Comparison of ENCODE assay signal across 10 cellular contexts in the genomic region with DNA sequence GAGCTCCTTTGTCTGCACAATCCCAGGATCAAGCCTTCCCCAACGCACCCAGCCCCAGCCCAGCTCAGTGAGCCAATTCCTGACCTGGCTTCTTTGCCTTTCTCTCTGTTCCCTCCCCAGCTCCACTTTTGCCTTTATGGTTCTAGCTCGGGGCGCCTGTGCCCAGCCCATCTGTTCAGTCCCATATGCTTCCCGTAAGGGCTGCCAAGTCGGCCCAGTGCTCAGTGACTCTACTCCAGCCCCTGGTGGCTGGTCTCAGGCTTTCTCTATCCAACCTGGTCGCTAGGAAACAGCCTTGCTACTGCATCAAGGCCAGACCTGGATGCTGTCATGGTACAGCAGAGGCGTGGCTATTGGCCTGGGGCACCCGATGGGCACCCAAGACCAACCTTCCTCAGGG.
DNase-seq lines count a peak whose midpoint lies in the region; ATAC-seq lines count a peak whose summit lies in the region.
"Had no signal": no experiment of that assay in that cellular context is flagged by ENCODE, and none has a peak within 500 bp of the region (broad histone marks: within the 10 kb centered on the region; RNA-seq: fewer than 3 reads in every experiment).

No MANE protein-coding gene starts in this region.

- CTCF ChIA-PET in activated CD4-positive, alpha-beta T cell treated with anti-CD3 and anti-CD28 coated beads for 36 hours (lab: Charles Lee): interaction anchor here (1.0 to 1.2 kb wide), 3 partner anchors 69 to 206 kb away, joined by 3 to 4 read pairs (median 3); no protein-coding TSS in a partner anchor

- H3K27me3 Mint-ChIP-seq in activated CD4-positive, alpha-beta T cell treated with anti-CD3 and anti-CD28 coated beads for 36 hours: peaks cover 8% of the 10 kb centered on the region

- DNase-seq in cardiac septum (ENCODE audit: low spot score) (peak; percentile 66), left cardiac atrium (no peak), NCI-H82 treated with DMSO at 0.1 percent for 48 hours (lab: John Stamatoyannopoulos, UW; ENCODE audit: unreplicated experiment) (peak; percentile 74), iPS DF 19.7 (ENCODE audit: low read depth, low spot score) (peak; percentile 33), NCI-H187 (lab: John Stamatoyannopoulos, UW) (no peak), amniotic stem cell (lab: John Stamatoyannopoulos, UW) (no peak), epidermal melanocyte (ENCODE audit: insufficient read length, low spot score) (no peak)
- DNase-seq in activated CD4-positive, alpha-beta T cell treated with anti-CD3 and anti-CD28 coated beads for 36 hours: no peak
- DNase-seq: stimulated activated naive CD8-positive, alpha-beta T cell treated with anti-CD3 and anti-CD28 coated beads, Interleukin-15, Interleukin-2, amounts not matched to agents 100 U/mL and 50 U/mL, for 24 hours had no signal

- POLR2A ChIA-PET in activated CD4-positive, alpha-beta T cell treated with anti-CD3 and anti-CD28 coated beads for 36 hours (lab: Charles Lee): no interaction called here

- peaks cover 6% of the 10 kb centered on the region for H3K9me3 Mint-ChIP-seq in activated CD4-positive, alpha-beta T cell treated with anti-CD3 and anti-CD28 coated beads for 36 hours (ENCODE audit: low read depth)

- no peak for ATAC-seq in left cardiac atrium
- no peak for ATAC-seq in activated CD4-positive, alpha-beta T cell treated with anti-CD3 and anti-CD28 coated beads for 36 hours
- ATAC-seq: stimulated activated naive CD8-positive, alpha-beta T cell treated with anti-CD3 and anti-CD28 coated beads, Interleukin-15, Interleukin-2, amounts not matched to agents 100 U/mL and 50 U/mL, for 24 hours had no signal

- H3K36me3 Mint-ChIP-seq in activated CD4-positive, alpha-beta T cell treated with anti-CD3 and anti-CD28 coated beads for 36 hours (ENCODE audit: low read depth): no peaks in the 10 kb centered on the region

- intact Hi-C loops in cardiac septum (cut with DNase I): no loop called here
- intact Hi-C loops in left cardiac atrium (cut with DNase I): loop anchor here in 1 of 2 donors (10.0 kb wide), 1 partner anchor 176 kb away; the partner anchor contains the start of gene DSCAML1
- intact Hi-C loops in activated CD4-positive, alpha-beta T cell treated with anti-CD3 and anti-CD28 coated beads for 36 hours (cut with DNase I, micrococcal nuclease): no loop called here

- H3K4me3 Mint-ChIP-seq in activated CD4-positive, alpha-beta T cell treated with anti-CD3 and anti-CD28 coated beads for 36 hours: no peak overlapping the region
- H3K4me3 Mint-ChIP-seq: activated T-helper 1 cell treated with anti-CD3 and anti-CD28 coated beads, Interleukin-12 subunit alpha, Interleukin-12 subunit beta, Interleukin-2, Interleukin-4 antibody, amounts not matched to agents 30 ng/mL and 10 ng/mL and 1 ng/mL, durations not matched to agents 14 hours and 24 hours and 36 hours had no signal

- H3K27ac Mint-ChIP-seq in activated CD4-positive, alpha-beta T cell treated with anti-CD3 and anti-CD28 coated beads for 36 hours: no peak overlapping the region
- H3K27ac Mint-ChIP-seq: activated T-helper 1 cell treated with anti-CD3 and anti-CD28 coated beads, Interleukin-12 subunit alpha, Interleukin-12 subunit beta, Interleukin-2, Interleukin-4 antibody, amounts not matched to agents 30 ng/mL and 10 ng/mL and 1 ng/mL, durations not matched to agents 14 hours and 24 hours and 36 hours had no signal

- H3K4me1 Mint-ChIP-seq in activated CD4-positive, alpha-beta T cell treated with anti-CD3 and anti-CD28 coated beads for 36 hours: no peaks in the 10 kb centered on the region

Comparison
In these comparisons a context has a peak if more than half of its experiments do, and no peak if none do; other contexts are left out.
1. DNase-seq: peak in cardiac septum (single experiment), NCI-H82 treated with DMSO at 0.1 percent for 48 hours (single experiment) and iPS DF 19.7 (single experiment); none in left cardiac atrium (single experiment), NCI-H187 (0 of 2), amniotic stem cell (single experiment), activated CD4-positive, alpha-beta T cell treated with anti-CD3 and anti-CD28 coated beads for 36 hours (single experiment) and epidermal melanocyte (single experiment).